In genomic region chr1:175536369-175536768, GRCh38 we compare ENCODE assay signal across 1 cellular context.
TF ChIP-seq lines count a peak whose summit lies in the region.

No MANE protein-coding gene starts in this region.

TF ChIP-seq in HepG2, 621 proteins besides CTCF, POLR2A, EP300 and RAD21:
- TF ChIP-seq ZNF629 (CRISPR knock-in tag; conservative IDR thresholded peaks at IDR 0.05), result peak; percentile 29; the same call in 1 of the 2 replicates
- TF ChIP-seq IKZF1 (IDR thresholded peaks at IDR 0.05), result no peak
